In the genomic region with DNA sequence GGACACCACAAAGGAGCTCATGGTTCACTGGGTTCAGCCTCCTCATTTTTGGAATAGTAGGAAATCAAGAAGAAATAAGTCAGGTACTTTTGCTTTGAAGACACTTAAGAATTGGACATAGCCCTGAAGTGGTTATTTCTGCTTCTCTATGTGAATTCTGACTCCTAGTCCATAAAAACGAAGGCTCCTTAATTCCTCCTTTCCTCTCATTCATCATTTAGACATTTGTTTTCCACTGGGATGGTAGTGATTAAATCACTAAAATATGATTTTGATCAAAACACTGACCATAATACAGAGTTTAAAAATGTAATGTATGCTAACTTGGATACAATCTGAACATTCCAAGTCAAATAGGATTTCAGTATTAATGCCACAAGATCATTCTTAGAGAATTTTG, we compare ENCODE assay signal across 1 cellular context.
TF ChIP-seq lines count a peak whose summit lies in the region.

No MANE protein-coding gene starts in this region.

TF ChIP-seq in HCT116, 20 proteins besides CTCF, POLR2A, EP300 and RAD21 (continued from another document):
- TF ChIP-seq, protein P1, sequence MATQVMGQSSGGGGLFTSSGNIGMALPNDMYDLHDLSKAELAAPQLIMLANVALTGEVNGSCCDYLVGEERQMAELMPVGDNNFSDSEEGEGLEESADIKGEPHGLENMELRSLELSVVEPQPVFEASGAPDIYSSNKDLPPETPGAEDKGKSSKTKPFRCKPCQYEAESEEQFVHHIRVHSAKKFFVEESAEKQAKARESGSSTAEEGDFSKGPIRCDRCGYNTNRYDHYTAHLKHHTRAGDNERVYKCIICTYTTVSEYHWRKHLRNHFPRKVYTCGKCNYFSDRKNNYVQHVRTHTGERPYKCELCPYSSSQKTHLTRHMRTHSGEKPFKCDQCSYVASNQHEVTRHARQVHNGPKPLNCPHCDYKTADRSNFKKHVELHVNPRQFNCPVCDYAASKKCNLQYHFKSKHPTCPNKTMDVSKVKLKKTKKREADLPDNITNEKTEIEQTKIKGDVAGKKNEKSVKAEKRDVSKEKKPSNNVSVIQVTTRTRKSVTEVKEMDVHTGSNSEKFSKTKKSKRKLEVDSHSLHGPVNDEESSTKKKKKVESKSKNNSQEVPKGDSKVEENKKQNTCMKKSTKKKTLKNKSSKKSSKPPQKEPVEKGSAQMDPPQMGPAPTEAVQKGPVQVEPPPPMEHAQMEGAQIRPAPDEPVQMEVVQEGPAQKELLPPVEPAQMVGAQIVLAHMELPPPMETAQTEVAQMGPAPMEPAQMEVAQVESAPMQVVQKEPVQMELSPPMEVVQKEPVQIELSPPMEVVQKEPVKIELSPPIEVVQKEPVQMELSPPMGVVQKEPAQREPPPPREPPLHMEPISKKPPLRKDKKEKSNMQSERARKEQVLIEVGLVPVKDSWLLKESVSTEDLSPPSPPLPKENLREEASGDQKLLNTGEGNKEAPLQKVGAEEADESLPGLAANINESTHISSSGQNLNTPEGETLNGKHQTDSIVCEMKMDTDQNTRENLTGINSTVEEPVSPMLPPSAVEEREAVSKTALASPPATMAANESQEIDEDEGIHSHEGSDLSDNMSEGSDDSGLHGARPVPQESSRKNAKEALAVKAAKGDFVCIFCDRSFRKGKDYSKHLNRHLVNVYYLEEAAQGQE (IDR thresholded peaks at IDR 0.05; ENCODE audit: low read depth), result no peak
- TF ChIP-seq, protein P2, sequence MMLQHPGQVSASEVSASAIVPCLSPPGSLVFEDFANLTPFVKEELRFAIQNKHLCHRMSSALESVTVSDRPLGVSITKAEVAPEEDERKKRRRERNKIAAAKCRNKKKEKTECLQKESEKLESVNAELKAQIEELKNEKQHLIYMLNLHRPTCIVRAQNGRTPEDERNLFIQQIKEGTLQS (IDR thresholded peaks at IDR 0.05), result no peak
- no peak for TF ChIP-seq FOSL1 (IDR thresholded peaks at IDR 0.05; ENCODE audit: low read depth)
- TF ChIP-seq, protein P3, sequence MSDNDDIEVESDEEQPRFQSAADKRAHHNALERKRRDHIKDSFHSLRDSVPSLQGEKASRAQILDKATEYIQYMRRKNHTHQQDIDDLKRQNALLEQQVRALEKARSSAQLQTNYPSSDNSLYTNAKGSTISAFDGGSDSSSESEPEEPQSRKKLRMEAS (IDR thresholded peaks at IDR 0.05), result no peak
- no peak for TF ChIP-seq TCF7L2 (IDR thresholded peaks at IDR 0.05; ENCODE audit: borderline replicate concordance, extremely low read depth, insufficient read depth, insufficient read length)
- TF ChIP-seq EZH2 (IDR thresholded peaks at IDR 0.05), result no peak
- TF ChIP-seq SIN3A (IDR thresholded peaks at IDR 0.05; ENCODE audit: low read depth), result no peak
- TF ChIP-seq SRF (IDR thresholded peaks at IDR 0.05; ENCODE audit: low read depth), result no peak
- TF ChIP-seq EGR1 (IDR thresholded peaks at IDR 0.05; ENCODE audit: low read depth), result no peak
- TF ChIP-seq POLR2AphosphoS5 (IDR thresholded peaks at IDR 0.05; ENCODE audit: low read depth, low read length), result no peak
- TF ChIP-seq EZH2phosphoT487 (IDR thresholded peaks at IDR 0.05; ENCODE audit: borderline replicate concordance), result no peak
- no peak for TF ChIP-seq ZNF274 (IDR thresholded peaks at IDR 0.05; ENCODE audit: low read depth, low read length)
- no peak for TF ChIP-seq YY1 (IDR thresholded peaks at IDR 0.05; ENCODE audit: extremely low read depth, insufficient replicate concordance, low read depth, low read length)
- TF ChIP-seq CBX3 (IDR thresholded peaks at IDR 0.05; ENCODE audit: low read depth), result no peak
- no peak for TF ChIP-seq CEBPB (IDR thresholded peaks at IDR 0.05; ENCODE audit: low read depth)
- no peak for TF ChIP-seq SP1 (IDR thresholded peaks at IDR 0.05; ENCODE audit: low read depth)
- TF ChIP-seq ELF1 (IDR thresholded peaks at IDR 0.05; ENCODE audit: borderline replicate concordance, low read depth), result no peak
- no peak for TF ChIP-seq ZFX (IDR thresholded peaks at IDR 0.05)
- no peak for TF ChIP-seq JUND (IDR thresholded peaks at IDR 0.05)
